In the genomic region with DNA sequence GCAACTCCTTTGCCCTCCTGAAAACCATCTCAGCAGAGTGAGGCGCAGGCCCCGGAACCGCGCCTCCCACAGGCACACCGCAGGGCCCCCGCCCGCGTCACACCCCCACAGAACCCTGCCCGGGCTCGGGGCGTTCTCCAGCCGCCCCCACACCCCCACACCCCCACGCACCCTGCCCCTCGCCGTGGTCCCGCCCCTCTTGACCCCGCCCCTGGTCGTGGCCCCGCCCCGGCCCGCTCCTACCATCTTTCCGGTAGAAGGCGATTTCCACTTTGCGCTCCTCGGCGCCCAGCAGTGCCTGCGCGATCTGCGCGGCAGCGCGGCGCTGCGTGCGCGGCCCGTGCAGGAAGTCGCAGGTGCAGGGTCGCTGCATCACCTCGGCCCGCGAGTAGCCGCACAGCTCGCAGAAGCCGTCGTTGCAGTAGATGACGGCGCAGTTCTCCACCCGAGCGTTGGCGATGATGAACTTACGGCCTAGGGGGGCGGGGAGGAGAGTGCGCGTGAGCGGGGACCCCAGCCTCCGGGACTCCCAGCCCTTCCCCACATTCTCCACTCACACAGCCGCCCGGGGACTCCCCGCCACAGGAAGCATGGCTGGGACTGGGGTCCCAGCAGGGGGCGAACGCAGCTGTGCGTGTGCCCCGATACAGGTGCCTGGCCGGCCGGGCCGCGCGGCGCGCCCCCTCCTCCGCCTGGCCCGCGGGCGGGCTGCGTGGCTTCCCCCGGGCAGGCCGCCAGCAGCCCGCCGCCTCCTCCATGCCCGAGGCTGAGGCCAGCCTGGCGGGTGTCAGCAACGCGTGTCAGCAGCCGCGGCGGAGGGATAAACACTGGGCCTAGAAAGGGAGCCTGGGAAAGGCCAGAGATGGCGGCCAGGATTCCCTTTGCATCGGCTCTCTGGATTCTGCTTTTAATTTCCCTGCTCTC, we compare ENCODE assay signal across 8 cellular contexts. TPM values are rescaled to one million over a fixed set of nuclear protein-coding genes. Genes with fewer than 3 reads are reported as not detected.
DNase-seq lines count a peak whose midpoint lies in the region; ATAC-seq and TF ChIP-seq lines count a peak whose summit lies in the region.

No MANE protein-coding gene starts in this region.

- intact Hi-C loops in natural killer cell (cut with micrococcal nuclease): loop anchor here (5.0 kb wide), 1 partner anchor 38 kb away; no protein-coding TSS in a partner anchor

- H3K27ac Mint-ChIP-seq in endothelial cell (ENCODE audit: unreplicated experiment) (no peak overlapping the region), natural killer cell (peak overlapping the region in 1 of 2 donors; percentile 70)

- H3K27me3 Mint-ChIP-seq in endothelial cell (ENCODE audit: unreplicated experiment): peaks cover 40% of the 10 kb centered on the region
- H3K27me3 Mint-ChIP-seq in natural killer cell (ENCODE audit: low read depth in 2 of 2): peaks cover 22 to 24% of the 10 kb centered on the region in 2 donors

- ATAC-seq in HG02588 (IDR thresholded peaks at IDR 0.05; ENCODE audit: unreplicated experiment) (peak; percentile 55), natural killer cell (peak; percentile 74 to 80 (median 74))
- peak; percentile 60 for ATAC-seq in stimulated activated naive CD8-positive, alpha-beta T cell treated with anti-CD3 and anti-CD28 coated beads, Interleukin-15, Interleukin-2, amounts not matched to agents 100 U/mL and 50 U/mL, for 24 hours

- H3K4me1 Mint-ChIP-seq in endothelial cell (ENCODE audit: unreplicated experiment): peaks cover 13% of the 10 kb centered on the region
- peaks cover 20 to 34% of the 10 kb centered on the region in 2 donors for H3K4me1 Mint-ChIP-seq in natural killer cell

- TF ChIP-seq CTCF in GM12873 (IDR thresholded peaks at IDR 0.05; ENCODE audit: insufficient read depth, low read depth, low read length, missing control alignments): peak; percentile 39
- TF ChIP-seq CTCF in endothelial cell (IDR thresholded peaks at IDR 0.05; ENCODE audit: unreplicated experiment): peak; percentile 50
- no peak for TF ChIP-seq CTCF in natural killer cell (IDR thresholded peaks at IDR 0.05)

- H3K4me3 Mint-ChIP-seq in endothelial cell (ENCODE audit: unreplicated experiment) (peak overlapping the region; percentile 47), natural killer cell (peak overlapping the region; percentile 85)

- DNase-seq in NCI-H2171 (lab: John Stamatoyannopoulos, UW): peak; percentile 62
- DNase-seq in activated CD8-positive, alpha-beta memory T cell treated with anti-CD3 and anti-CD28 coated beads for 4 hours (ENCODE audit: low read depth in 2 of 2): peak; percentile 67 to 69
- peak; percentile 36 for DNase-seq in endothelial cell (ENCODE audit: low spot score)
- DNase-seq in natural killer cell: peak; percentile 52
- DNase-seq in stimulated activated naive CD8-positive, alpha-beta T cell treated with anti-CD3 and anti-CD28 coated beads, Interleukin-15, Interleukin-2, amounts not matched to agents 100 U/mL and 50 U/mL, for 24 hours: peak; percentile 71
- DNase-seq in NCI-H524 treated with DMSO at 0.1 percent for 48 hours (lab: John Stamatoyannopoulos, UW): no peak

- no peaks in the 10 kb centered on the region for H3K9me3 Mint-ChIP-seq in endothelial cell (ENCODE audit: unreplicated experiment)
- H3K9me3 Mint-ChIP-seq in natural killer cell: no peaks in the 10 kb centered on the region

- H3K36me3 Mint-ChIP-seq in endothelial cell (ENCODE audit: low read depth, unreplicated experiment) (peaks cover 12% of the 10 kb centered on the region), natural killer cell (no peaks in the 10 kb centered on the region)

RNA-seq across cellular contexts. Expression of gene KCNH2, which starts 3.4 kb away (rescaled TPM):
- total RNA-seq in endothelial cell (ENCODE audit: unreplicated experiment): 3.4 TPM
- under 1 TPM in 2 of 3 donors, not detected in 1; 0.39 to 0.60 TPM for total RNA-seq in natural killer cell

RNA-seq across cellular contexts. Expression of gene NOS3, which starts 16.1 kb away (rescaled TPM):
- total RNA-seq in endothelial cell (ENCODE audit: unreplicated experiment) (102 TPM), natural killer cell (1 to 10 TPM; 2.6 to 5.9 (median 3.8) TPM)

RNA-seq across cellular contexts. Expression of gene ATG9B, which starts 49.6 kb away (rescaled TPM):
- total RNA-seq in endothelial cell (ENCODE audit: unreplicated experiment): 0.85 TPM
- total RNA-seq in natural killer cell: 1 to 10 TPM; 4.4 to 4.6 (median 4.5) TPM

RNA-seq across cellular contexts. Expression of gene ABCB8, which starts 53.5 kb away (rescaled TPM):
- 17.4 TPM for total RNA-seq in endothelial cell (ENCODE audit: unreplicated experiment)
- total RNA-seq in natural killer cell: 10 to 100 TPM; 50.6 to 60.5 (median 53.7) TPM

Comparison
In these comparisons a context has a peak if more than half of its experiments do, and no peak if none do; other contexts are left out.
1. RNA of gene NOS3, which starts 16.1 kb away (total RNA-seq): 102 TPM in endothelial cell (single experiment); 2.6 to 5.9 TPM in natural killer cell; every median in the first group is over 10 times any median in the second.
2. Peak in every context shown above with its lines, with median percentiles within 50 percentile points of each other: ATAC-seq.